ENCODE assay signal across 7 cellular contexts in the genomic region with DNA sequence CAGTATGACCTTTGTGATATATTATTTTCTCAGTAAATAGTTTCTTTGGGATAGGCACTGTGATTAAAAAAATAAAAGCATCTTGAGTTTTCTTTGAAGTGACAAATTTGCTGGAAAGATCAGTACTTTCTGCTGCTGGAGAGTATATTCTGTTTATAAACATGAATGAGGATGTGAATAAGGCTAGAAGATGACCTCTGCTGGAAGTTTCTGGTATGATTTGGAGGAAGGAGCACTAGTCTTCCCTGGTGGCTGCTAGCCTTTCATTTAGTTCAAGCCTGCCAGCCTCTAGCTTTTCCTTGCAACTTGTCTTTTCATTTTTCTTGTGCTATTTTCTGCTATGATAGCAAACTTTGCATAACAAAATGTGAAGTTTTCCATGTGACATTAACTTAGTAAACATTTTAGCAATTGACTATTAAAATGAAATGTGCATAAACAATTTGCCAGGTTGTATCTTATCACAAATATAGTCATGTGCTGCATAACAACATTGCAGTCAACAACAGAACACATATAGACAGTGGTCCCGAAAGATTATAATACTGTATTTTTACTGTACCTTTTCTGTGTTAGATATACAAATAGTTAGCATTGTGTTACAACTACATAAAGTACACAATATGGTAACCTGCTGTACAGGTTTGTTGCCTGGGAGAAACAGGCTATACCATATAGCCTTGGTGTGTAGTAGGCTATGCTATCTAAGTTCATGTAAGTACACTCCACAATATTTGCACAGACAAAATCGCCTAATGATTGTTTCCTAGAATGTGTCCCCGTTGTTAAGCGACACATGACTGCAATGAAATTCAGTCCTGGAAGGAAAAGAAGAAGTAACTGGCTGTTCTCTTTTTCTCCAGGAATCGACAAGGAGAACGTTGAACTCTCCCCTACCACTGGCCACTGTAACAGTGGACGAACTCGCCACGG. TPM values are rescaled to one million over a fixed set of nuclear protein-coding genes. Genes with fewer than 3 reads are reported as not detected.
DNase-seq lines count a peak whose midpoint lies in the region; ATAC-seq and TF ChIP-seq lines count a peak whose summit lies in the region.

No MANE protein-coding gene starts in this region.

- H3K27ac ChIP-seq in DOHH2 (ENCODE audit: low read depth, low read length) (no peak overlapping the region), PC-3 (ENCODE audit: low read length) (no peak overlapping the region), mesendoderm (ENCODE audit: low read depth, low read length) (no peak overlapping the region)

- H3K79me2 ChIP-seq in DOHH2 (ENCODE audit: control insufficient read depth, low read length) (no peaks in the 10 kb centered on the region), PC-3 (ENCODE audit: low read length) (no peaks in the 10 kb centered on the region), mesendoderm (ENCODE audit: control insufficient read depth, insufficient read depth, low read length) (no peaks in the 10 kb centered on the region)

- intact Hi-C loops in PC-3 (cut with micrococcal nuclease): loop anchor here (5.0 kb wide), 1 partner anchor 361 kb away; no protein-coding TSS in a partner anchor

- no peak overlapping the region for H2AK5ac ChIP-seq in mesendoderm (ENCODE audit: low read length)

- H3K9ac ChIP-seq in PC-3 (ENCODE audit: low read length) (no peak overlapping the region), mesendoderm (ENCODE audit: low read length) (no peak overlapping the region)

- no peaks in the 10 kb centered on the region for H3K9me3 ChIP-seq in DOHH2 (ENCODE audit: control insufficient read depth, insufficient read depth, low read length)
- H3K9me3 ChIP-seq in PC-3 (ENCODE audit: low read length): no peaks in the 10 kb centered on the region

- DNase-seq in PC-3: peak; percentile 62
- peak; percentile 17 for DNase-seq in effector CD4-positive, alpha-beta T cell
- DNase-seq in mesendoderm: peak; percentile 60
- no peak for DNase-seq in SHP77 treated with DMSO at 0.1 percent for 48 hours (lab: John Stamatoyannopoulos, UW)
- DNase-seq in NCI-H1417 treated with DMSO at 0.1 percent for 48 hours (lab: John Stamatoyannopoulos, UW): no peak

- CTCF ChIA-PET in PC-3 (lab: Charles Lee): no interaction called here

- H4K8ac ChIP-seq in mesendoderm (ENCODE audit: low read depth, low read length): no peak overlapping the region

- no peak overlapping the region for H3K4ac ChIP-seq in mesendoderm (ENCODE audit: low read depth, low read length)

- H3F3A ChIP-seq in DOHH2 (ENCODE audit: control insufficient read depth, insufficient read depth): peaks cover 5% of the 10 kb centered on the region; the same call in 1 of the 2 replicates
- H3F3A ChIP-seq in PC-3 (ENCODE audit: low read length, unreplicated experiment): no peaks in the 10 kb centered on the region

- H3K9me2 ChIP-seq in DOHH2 (replicated peaks; ENCODE audit: control insufficient read depth, low read length): no peaks in the 10 kb centered on the region
- H3K9me2 ChIP-seq in PC-3 (replicated peaks; ENCODE audit: low read length): no peaks in the 10 kb centered on the region

- H3K4me1 ChIP-seq in DOHH2 (ENCODE audit: control insufficient read depth, low read length) (peaks cover 21% of the 10 kb centered on the region), PC-3 (ENCODE audit: insufficient read depth, low read length) (no peaks in the 10 kb centered on the region), mesendoderm (ENCODE audit: control insufficient read depth, low read depth, low read length) (peaks cover 1% of the 10 kb centered on the region)

- H3K4me2 ChIP-seq in DOHH2 (ENCODE audit: low read length): no peak overlapping the region
- H3K4me2 ChIP-seq in PC-3 (ENCODE audit: low read length): no peak overlapping the region
- no peak overlapping the region for H3K4me2 ChIP-seq in mesendoderm (ENCODE audit: low read length)

- BruUV-seq in PC-3 (replicated peaks; lab: Mats Ljungman, UMichigan): no TSS peak

- no CpG with 5 or more reads among the region's 9 CpGs for WGBS in mesendoderm (ENCODE audit: extremely low coverage, insufficient coverage, low lambda C conversion rate)

- ATAC-seq in HG03432 (IDR thresholded peaks at IDR 0.05; ENCODE audit: unreplicated experiment) (peak; percentile 49), PC-3 (peak; percentile 70)

- H3K79me1 ChIP-seq in mesendoderm (ENCODE audit: low read length): no peaks in the 10 kb centered on the region

- H2BK15ac ChIP-seq in mesendoderm (replicated peaks; ENCODE audit: low read depth): no peak overlapping the region

- H3K27me3 ChIP-seq in DOHH2 (ENCODE audit: control insufficient read depth, low read length) (no peaks in the 10 kb centered on the region), PC-3 (ENCODE audit: low read length) (no peaks in the 10 kb centered on the region), mesendoderm (ENCODE audit: insufficient read depth, low read length, poor library complexity) (no peaks in the 10 kb centered on the region)

- H3K23ac ChIP-seq in mesendoderm (ENCODE audit: low read length): no peak overlapping the region

- H4K20me1 ChIP-seq in DOHH2 (ENCODE audit: control insufficient read depth, insufficient read depth, low read depth, low read length): no peaks in the 10 kb centered on the region
- no peaks in the 10 kb centered on the region for H4K20me1 ChIP-seq in PC-3 (ENCODE audit: low read length)

- no peak overlapping the region for H3K18ac ChIP-seq in mesendoderm (ENCODE audit: low read length)

- H3K36me3 ChIP-seq in DOHH2 (ENCODE audit: control insufficient read depth, low read length) (peaks cover 36% of the 10 kb centered on the region), PC-3 (ENCODE audit: low read depth, low read length) (no peaks in the 10 kb centered on the region), mesendoderm (ENCODE audit: control insufficient read depth, insufficient read depth, low read length) (no peaks in the 10 kb centered on the region)

- H2AFZ ChIP-seq in PC-3 (ENCODE audit: low read length): no peak overlapping the region

- no peak overlapping the region for H3K4me3 ChIP-seq in DOHH2 (ENCODE audit: low read length)
- no peak overlapping the region for H3K4me3 ChIP-seq in PC-3 (ENCODE audit: low read length)
- no peak overlapping the region for H3K4me3 ChIP-seq in mesendoderm (ENCODE audit: low read length)

- no peak overlapping the region for H3K56ac ChIP-seq in mesendoderm (ENCODE audit: low read length)

- POLR2A ChIA-PET in PC-3 (lab: Charles Lee; ENCODE audit: unreplicated experiment): no interaction called here

- peak; percentile 59 for TF ChIP-seq CTCF in DOHH2 (IDR thresholded peaks at IDR 0.05; ENCODE audit: low read depth, low read length, poor library complexity, severe bottlenecking)
- TF ChIP-seq CTCF in PC-3 (conservative IDR thresholded peaks at IDR 0.05; ENCODE audit: low read depth, low read length): peak; percentile 61

- no peak overlapping the region for H2BK120ac ChIP-seq in mesendoderm (ENCODE audit: low read depth, low read length)

- no peak overlapping the region for H4K5ac ChIP-seq in mesendoderm (ENCODE audit: low read length)

- no peak overlapping the region for H2BK5ac ChIP-seq in mesendoderm (ENCODE audit: low read length)

RNA-seq across cellular contexts. Expression of a gene that starts 18.1 kb away (rescaled TPM):
- 4.2 and 4.5 TPM in 2 replicates for total RNA-seq in PC-3 (2014; rRNA removed)
- 15.0 TPM for polyA plus RNA-seq in mesendoderm (2013, experiment 1 of 2)
- 14.8 TPM for polyA plus RNA-seq in mesendoderm (2013, experiment 2 of 2)

RNA-seq across cellular contexts. Expression of a gene that starts 52.0 kb away (rescaled TPM):
- total RNA-seq in PC-3 (2014; rRNA removed): 0.92 TPM in 1 of 2 replicates, not detected in the other
- polyA plus RNA-seq in mesendoderm (2013, experiment 1 of 2): not detected
- not detected for polyA plus RNA-seq in mesendoderm (2013, experiment 2 of 2)

RNA-seq across cellular contexts. Expression of a gene that starts 59.6 kb away (rescaled TPM):
- 0.11 TPM in 1 of 2 replicates, not detected in the other for total RNA-seq in PC-3 (2014; rRNA removed)
- not detected for polyA plus RNA-seq in mesendoderm (2013, experiment 1 of 2)
- polyA plus RNA-seq in mesendoderm (2013, experiment 2 of 2): not detected

Comparison
In these comparisons a context has a peak if more than half of its experiments do, and no peak if none do; other contexts are left out.
1. DNase-seq: peak in PC-3 (single experiment), effector CD4-positive, alpha-beta T cell (single experiment) and mesendoderm (single experiment); none in SHP77 treated with DMSO at 0.1 percent for 48 hours (single experiment) and NCI-H1417 treated with DMSO at 0.1 percent for 48 hours (single experiment).